ENCODE assay signal across 13 cellular contexts in genomic region chr13:50969691-50970090, GRCh38.
DNase-seq lines count a peak whose midpoint lies in the region; ATAC-seq and TF ChIP-seq lines count a peak whose summit lies in the region.
"Had no signal": no experiment of that assay in that cellular context is flagged by ENCODE, and none has a peak within 500 bp of the region (broad histone marks: within the 10 kb centered on the region; RNA-seq: fewer than 3 reads in every experiment).

No MANE protein-coding gene starts in this region.

- TF ChIP-seq CTCF in retinal pigment epithelial cell (conservative IDR thresholded peaks at IDR 0.05; ENCODE audit: low read depth, low read length) = peak; percentile 18

- peaks cover 45% of the 10 kb centered on the region for H3K36me3 Mint-ChIP-seq in activated CD8-positive, alpha-beta memory T cell treated with anti-CD3 and anti-CD28 coated beads, Interleukin-2, amount 10 ng/mL, durations not matched to agents 7 days and 5 days

- no peak overlapping the region for H3K4me3 Mint-ChIP-seq in activated CD8-positive, alpha-beta memory T cell treated with anti-CD3 and anti-CD28 coated beads, Interleukin-2, amount 10 ng/mL, durations not matched to agents 7 days and 5 days
- H3K4me3 Mint-ChIP-seq: B cell had no signal

- no peaks in the 10 kb centered on the region for H3K9me3 Mint-ChIP-seq in activated CD8-positive, alpha-beta memory T cell treated with anti-CD3 and anti-CD28 coated beads, Interleukin-2, amount 10 ng/mL, durations not matched to agents 7 days and 5 days (ENCODE audit: low read depth)

- peaks cover 17% of the 10 kb centered on the region for H3K4me1 Mint-ChIP-seq in activated CD8-positive, alpha-beta memory T cell treated with anti-CD3 and anti-CD28 coated beads, Interleukin-2, amount 10 ng/mL, durations not matched to agents 7 days and 5 days
- H3K4me1 Mint-ChIP-seq: B cell had no signal

- peak; percentile 73 for DNase-seq in activated CD8-positive, alpha-beta memory T cell treated with anti-CD3 and anti-CD28 coated beads, Interleukin-2, amount 10 ng/mL, durations not matched to agents 7 days and 5 days
- no peak for DNase-seq in activated CD8-positive, alpha-beta memory T cell treated with anti-CD3 and anti-CD28 coated beads for 24 hours
- DNase-seq in NCI-H82 (lab: John Stamatoyannopoulos, UW) (peak; percentile 55), dermis blood vessel endothelial cell (peak; percentile 6), retinal pigment epithelial cell (ENCODE audit: low read depth) (no peak), T-helper 1 cell (no peak), epidermal melanocyte (ENCODE audit: insufficient read length, low spot score) (no peak)
- DNase-seq: activated CD4-positive, alpha-beta T cell treated with anti-CD3 and anti-CD28 coated beads, Interleukin-2, amount 50 U/mL, for 1 hour; NCI-H774 had no signal

- no peaks in the 10 kb centered on the region for H3K27me3 Mint-ChIP-seq in activated CD8-positive, alpha-beta memory T cell treated with anti-CD3 and anti-CD28 coated beads, Interleukin-2, amount 10 ng/mL, durations not matched to agents 7 days and 5 days
- H3K27me3 Mint-ChIP-seq: B cell had no signal

- CTCF ChIA-PET in activated CD8-positive, alpha-beta memory T cell treated with anti-CD3 and anti-CD28 coated beads, Interleukin-2, amount 10 ng/mL, durations not matched to agents 7 days and 5 days (lab: Charles Lee) = interaction anchor here (1.2 to 1.7 kb wide), 3 partner anchors 10 to 828 kb away, joined by 3 to 6 read pairs (median 3); no protein-coding TSS in a partner anchor

- no peak overlapping the region for H3K4me3 ChIP-seq in retinal pigment epithelial cell (ENCODE audit: low read length)
- H3K4me3 ChIP-seq: coronary artery, smooth muscle cell had no signal

- peak overlapping the region; percentile 64 for H3K27ac Mint-ChIP-seq in activated CD8-positive, alpha-beta memory T cell treated with anti-CD3 and anti-CD28 coated beads, Interleukin-2, amount 10 ng/mL, durations not matched to agents 7 days and 5 days
- H3K27ac Mint-ChIP-seq: B cell had no signal

- peak; percentile 78 for ATAC-seq in activated CD8-positive, alpha-beta memory T cell treated with anti-CD3 and anti-CD28 coated beads, Interleukin-2, amount 10 ng/mL, durations not matched to agents 7 days and 5 days
- ATAC-seq in GM19452 (IDR thresholded peaks at IDR 0.05; ENCODE audit: unreplicated experiment) = no peak

Comparison
In these comparisons a context has a peak if more than half of its experiments do, and no peak if none do; other contexts are left out.
1. DNase-seq: peak in activated CD8-positive, alpha-beta memory T cell treated with anti-CD3 and anti-CD28 coated beads, Interleukin-2, amount 10 ng/mL, durations not matched to agents 7 days and 5 days (single experiment), NCI-H82 (single experiment) and dermis blood vessel endothelial cell (single experiment); none in activated CD8-positive, alpha-beta memory T cell treated with anti-CD3 and anti-CD28 coated beads for 24 hours (single experiment), retinal pigment epithelial cell (single experiment), T-helper 1 cell (0 of 5) and epidermal melanocyte (single experiment).